Comparison of ENCODE assay signal across 25 cellular contexts in the genomic region with DNA sequence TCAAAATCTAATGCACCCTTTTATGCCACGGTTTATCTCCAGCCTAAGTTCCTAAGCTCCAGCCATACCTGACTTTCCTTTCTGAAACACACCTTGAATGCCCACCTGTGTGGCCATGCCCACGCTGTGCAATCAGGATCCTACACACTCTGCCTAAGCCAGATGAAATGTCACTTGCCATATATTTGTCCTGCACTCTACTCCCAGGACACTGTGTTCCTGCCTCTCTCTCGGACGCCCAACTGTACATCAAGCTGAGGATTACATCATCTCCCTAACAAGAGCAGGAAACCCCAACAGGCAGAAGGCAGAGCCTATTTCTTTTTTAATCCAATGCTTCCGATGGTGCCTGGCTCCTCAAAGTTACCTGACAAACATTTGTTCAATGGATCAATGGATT.
DNase-seq lines count a peak whose midpoint lies in the region; ATAC-seq and TF ChIP-seq lines count a peak whose summit lies in the region.
"Had no signal": no experiment of that assay in that cellular context is flagged by ENCODE, and none has a peak within 500 bp of the region (broad histone marks: within the 10 kb centered on the region; RNA-seq: fewer than 3 reads in every experiment).

No MANE protein-coding gene starts in this region.

- no peaks in the 10 kb centered on the region for H3K4me1 ChIP-seq in upper lobe of right lung
- H3K4me1 ChIP-seq: left lung, tibial nerve had no signal

- no peaks in the 10 kb centered on the region for H3K27me3 Mint-ChIP-seq in activated naive CD8-positive, alpha-beta T cell
- no peaks in the 10 kb centered on the region for H3K27me3 Mint-ChIP-seq in activated naive CD8-positive, alpha-beta T cell treated with anti-CD3 and anti-CD28 coated beads, Interleukin-2, amount 50 U/mL, for 24 hours
- H3K27me3 Mint-ChIP-seq in T-cell: no peaks in the 10 kb centered on the region
- H3K27me3 Mint-ChIP-seq: naive B cell had no signal

- H3K4me3 ChIP-seq in upper lobe of right lung: no peak overlapping the region
- H3K4me3 ChIP-seq: BLaER1, left lung, tibial nerve had no signal

- no peaks in the 10 kb centered on the region for H3K9me3 Mint-ChIP-seq in activated naive CD8-positive, alpha-beta T cell (ENCODE audit: low read depth)
- peaks cover 21% of the 10 kb centered on the region for H3K9me3 Mint-ChIP-seq in activated naive CD8-positive, alpha-beta T cell treated with anti-CD3 and anti-CD28 coated beads, Interleukin-2, amount 50 U/mL, for 24 hours
- peaks cover 7 to 11% (median 7%) of the 10 kb centered on the region in 3 donors for H3K9me3 Mint-ChIP-seq in T-cell

- CTCF ChIA-PET in T-cell (lab: Charles Lee): no interaction called here

- POLR2A ChIA-PET in T-cell (lab: Charles Lee): no interaction called here

- ATAC-seq in activated naive CD8-positive, alpha-beta T cell treated with anti-CD3 and anti-CD28 coated beads, Interleukin-2, amount 50 U/mL, for 24 hours: no peak
- ATAC-seq in T-cell (replicated peaks in 1 of 4): no peak
- ATAC-seq in left ventricle myocardium superior: peak; percentile 91
- peak; percentile 55 for ATAC-seq in upper lobe of right lung
- ATAC-seq: left lung, Panc1 had no signal

- H3K9me3 ChIP-seq in upper lobe of right lung: no peaks in the 10 kb centered on the region

- peaks cover 68% of the 10 kb centered on the region for H3K4me1 Mint-ChIP-seq in activated naive CD8-positive, alpha-beta T cell (ENCODE audit: low read depth)
- peaks cover 56% of the 10 kb centered on the region for H3K4me1 Mint-ChIP-seq in activated naive CD8-positive, alpha-beta T cell treated with anti-CD3 and anti-CD28 coated beads, Interleukin-2, amount 50 U/mL, for 24 hours
- peaks cover 60 to 67% (median 63%) of the 10 kb centered on the region in 3 donors for H3K4me1 Mint-ChIP-seq in T-cell
- H3K4me1 Mint-ChIP-seq: mesothelial cell of epicardium had no signal

- H3K27ac ChIP-seq in upper lobe of right lung: no peak overlapping the region
- H3K27ac ChIP-seq: BLaER1, left lung, tibial nerve had no signal

- TF ChIP-seq CTCF in upper lobe of right lung (IDR thresholded peaks at IDR 0.05): no peak

- H3K4me3 Mint-ChIP-seq in activated naive CD8-positive, alpha-beta T cell: peak overlapping the region; percentile 48
- no peak overlapping the region for H3K4me3 Mint-ChIP-seq in activated naive CD8-positive, alpha-beta T cell treated with anti-CD3 and anti-CD28 coated beads, Interleukin-2, amount 50 U/mL, for 24 hours
- peak overlapping the region in 1 of 3 donors; percentile 64 for H3K4me3 Mint-ChIP-seq in T-cell
- H3K4me3 Mint-ChIP-seq: mesothelial cell of epicardium had no signal

- no peaks in the 10 kb centered on the region for H3K27me3 ChIP-seq in upper lobe of right lung
- H3K27me3 ChIP-seq: BLaER1, left lung, tibial nerve had no signal

- intact Hi-C loops in left ventricle myocardium superior (cut with micrococcal nuclease): no loop called here
- intact Hi-C loops in upper lobe of right lung (cut with DNase I): no loop called here

- H3K27ac Mint-ChIP-seq in activated naive CD8-positive, alpha-beta T cell: peak overlapping the region; percentile 79
- no peak overlapping the region for H3K27ac Mint-ChIP-seq in activated naive CD8-positive, alpha-beta T cell treated with anti-CD3 and anti-CD28 coated beads, Interleukin-2, amount 50 U/mL, for 24 hours
- peak overlapping the region; percentile 40 to 93 for H3K27ac Mint-ChIP-seq in T-cell
- H3K27ac Mint-ChIP-seq: mesothelial cell of epicardium had no signal

- DNase-seq in activated naive CD8-positive, alpha-beta T cell treated with anti-CD3 and anti-CD28 coated beads, Interleukin-2, amount 50 U/mL, for 24 hours: no peak
- DNase-seq in T-cell (no peak), left ventricle myocardium superior (no peak), upper lobe of right lung (no peak), mesenteric fat pad (ENCODE audit: low spot score) (no peak), ecto neural progenitor cell (ENCODE audit: low spot score) (no peak)
- DNase-seq: activated CD4-positive, CD25-positive, alpha-beta regulatory T cell treated with anti-CD3 and anti-CD28 coated beads, Interleukin-2, amount 50 U/mL, for 72 hours; activated T-cell treated with anti-CD3 and anti-CD28 coated beads, Interleukin-2, amount 50 U/mL, for 48 hours; aorta; caudate nucleus; dermis blood vessel endothelial cell; HCEC 1CT; left lung; naive B cell; NCI-H1417 treated with DMSO at 0.1 percent for 48 hours; NCI-H2081; NCI-H2227 treated with DMSO at 0.1 percent for 48 hours; NCI-H69; SIG-M5; SW 1271 had no signal

- H3K36me3 Mint-ChIP-seq in activated naive CD8-positive, alpha-beta T cell: peaks cover 52% of the 10 kb centered on the region
- peaks cover 88% of the 10 kb centered on the region for H3K36me3 Mint-ChIP-seq in activated naive CD8-positive, alpha-beta T cell treated with anti-CD3 and anti-CD28 coated beads, Interleukin-2, amount 50 U/mL, for 24 hours (ENCODE audit: low read depth)
- peaks cover 70% of the 10 kb centered on the region for H3K36me3 Mint-ChIP-seq in T-cell
- H3K36me3 Mint-ChIP-seq: mesothelial cell of epicardium had no signal

- peaks cover 32% of the 10 kb centered on the region for H3K36me3 ChIP-seq in upper lobe of right lung

Comparison
In these comparisons a context has a peak if more than half of its experiments do, and no peak if none do; other contexts are left out.
1. ATAC-seq: peak in left ventricle myocardium superior (single experiment) and upper lobe of right lung (single experiment); none in activated naive CD8-positive, alpha-beta T cell treated with anti-CD3 and anti-CD28 coated beads, Interleukin-2, amount 50 U/mL, for 24 hours (single experiment) and T-cell (0 of 4).